In the genomic region with DNA sequence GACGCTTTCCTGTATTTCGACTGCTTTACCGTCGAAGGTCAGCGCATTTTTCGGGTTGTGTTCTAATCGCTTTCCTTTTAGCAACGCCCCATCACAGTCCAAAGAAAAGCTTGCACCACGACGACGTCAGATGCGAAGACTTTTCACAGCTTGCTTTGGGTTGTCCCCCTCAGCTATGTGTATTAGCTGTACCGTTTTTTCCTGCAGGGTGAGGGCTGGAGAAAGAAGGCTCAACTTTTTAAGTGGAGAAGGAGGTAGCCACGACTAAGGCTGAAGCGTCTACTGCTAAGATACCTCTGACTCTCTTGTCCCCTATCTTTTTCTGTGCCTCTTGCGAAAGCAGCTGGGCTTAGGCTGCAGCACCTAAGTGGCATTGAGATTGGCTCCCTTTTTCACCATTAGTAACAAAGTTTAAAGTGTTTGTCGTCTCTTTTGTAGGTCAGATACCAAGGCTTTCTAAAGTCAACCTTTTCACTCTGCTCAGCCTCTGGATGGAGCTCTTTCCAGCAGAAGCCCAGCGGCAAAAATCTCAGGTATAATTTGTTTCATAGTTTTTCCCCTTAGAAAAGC, we compare ENCODE assay signal across 8 cellular contexts. TPM values are rescaled to one million over a fixed set of nuclear protein-coding genes. Genes with fewer than 3 reads are reported as not detected.
A peak's percentile ranks its signal among the peaks of the same experiment; 100 is the strongest.
DNase-seq lines count a peak whose midpoint lies in the region; FAIRE-seq and TF ChIP-seq lines count a peak whose summit lies in the region.

No MANE protein-coding gene starts in this region.

- DNase-seq in AG09309 (ENCODE audit: low read depth) (no peak), GM18507 (ENCODE audit: extremely low spot score, insufficient read length, low read depth) (no peak), right atrium auricular region (ENCODE audit: low spot score) (peak; percentile 69), retinal pigment epithelial cell (ENCODE audit: low read depth) (no peak), NCI-H748 treated with DMSO at 0.1 percent for 48 hours (lab: John Stamatoyannopoulos, UW) (no peak), SKM-1 treated with dmso at 0.1 percent for 144 hours (lab: John Stamatoyannopoulos, UW; ENCODE audit: unreplicated experiment) (no peak)
- no peak for DNase-seq in activated naive CD8-positive, alpha-beta T cell treated with anti-CD3 and anti-CD28 coated beads for 36 hours

- 2% methylated on average over 18 of the region's 18 CpGs for WGBS in HUES64

- H3K9me3 ChIP-seq in HUES64 (ENCODE audit: insufficient read depth, low read depth, low read length), result no peaks in the 10 kb centered on the region
- H3K9me3 ChIP-seq in right atrium auricular region, result no peaks in the 10 kb centered on the region

- H3K27me3 ChIP-seq in HUES64 (ENCODE audit: insufficient read depth, low read length) (no peaks in the 10 kb centered on the region), right atrium auricular region (no peaks in the 10 kb centered on the region)

- H3K27ac ChIP-seq in HUES64 (ENCODE audit: low read depth, low read length) (no peak overlapping the region; the same call in 1 of the 2 replicates), right atrium auricular region (peak overlapping the region; percentile 93)

- H3K36me3 ChIP-seq in HUES64 (ENCODE audit: insufficient read depth, low read length) (no peaks in the 10 kb centered on the region), right atrium auricular region (no peaks in the 10 kb centered on the region)

- H3K4me1 Mint-ChIP-seq in activated naive CD8-positive, alpha-beta T cell treated with anti-CD3 and anti-CD28 coated beads for 36 hours, result peaks cover 35% of the 10 kb centered on the region

- FAIRE-seq in GM18507 (lab: Jason Lieb, UNC), result peak; percentile 61

- H3K27me3 Mint-ChIP-seq in activated naive CD8-positive, alpha-beta T cell treated with anti-CD3 and anti-CD28 coated beads for 36 hours, result no peaks in the 10 kb centered on the region

- H3K4me1 ChIP-seq in HUES64 (ENCODE audit: insufficient read depth, low read length) (peaks cover 13% of the 10 kb centered on the region; the same call in 1 of the 2 replicates), right atrium auricular region (peaks cover 0 to 18% of the 10 kb centered on the region in 2 donors)

- TF ChIP-seq CTCF in AG09309 (IDR thresholded peaks at IDR 0.05; ENCODE audit: control insufficient read depth, insufficient read depth, low read depth, low read length, missing control alignments), result peak; percentile 28
- TF ChIP-seq CTCF in right atrium auricular region (IDR thresholded peaks at IDR 0.05), result no peak
- peak; percentile 41 for TF ChIP-seq CTCF in retinal pigment epithelial cell (conservative IDR thresholded peaks at IDR 0.05; ENCODE audit: low read depth, low read length)

- peak overlapping the region; percentile 56 for H3K9ac ChIP-seq in HUES64 (ENCODE audit: low read depth, low read length)

- peak overlapping the region; percentile 98 for H3K4me3 Mint-ChIP-seq in activated naive CD8-positive, alpha-beta T cell treated with anti-CD3 and anti-CD28 coated beads for 36 hours

- H3K36me3 Mint-ChIP-seq in activated naive CD8-positive, alpha-beta T cell treated with anti-CD3 and anti-CD28 coated beads for 36 hours, result peaks cover 8% of the 10 kb centered on the region

- peak overlapping the region; percentile 68 for H3K4me3 ChIP-seq in AG09309 (ENCODE audit: control insufficient read depth, low read depth, low read length)
- peak overlapping the region; percentile 82 for H3K4me3 ChIP-seq in HUES64 (ENCODE audit: low read length)
- H3K4me3 ChIP-seq in right atrium auricular region, result peak overlapping the region; percentile 87 to 96
- peak overlapping the region; percentile 99 for H3K4me3 ChIP-seq in retinal pigment epithelial cell (ENCODE audit: low read length)

- H3K27ac Mint-ChIP-seq in activated naive CD8-positive, alpha-beta T cell treated with anti-CD3 and anti-CD28 coated beads for 36 hours, result peak overlapping the region; percentile 95

- H3K9me3 Mint-ChIP-seq in activated naive CD8-positive, alpha-beta T cell treated with anti-CD3 and anti-CD28 coated beads for 36 hours, result no peaks in the 10 kb centered on the region

RNA-seq across cellular contexts. Expression of gene CDADC1, which starts 0.8 kb away (rescaled TPM):
- polyA plus RNA-seq in HUES64 (2013, experiment 1 of 2), result 3.2 TPM
- polyA plus RNA-seq in HUES64 (2013, experiment 2 of 2), result 5.9 TPM
- total RNA-seq in activated naive CD8-positive, alpha-beta T cell treated with anti-CD3 and anti-CD28 coated beads for 36 hours, result 10 to 100 TPM in 1 of 2 experiments, 1 to 10 TPM in 1; 9.3 to 10.9 TPM
- 1 to 10 TPM; 3.5 to 4.6 TPM for total RNA-seq in right atrium auricular region

RNA-seq across cellular contexts. Expression of gene MLNR, which starts 28.4 kb away (rescaled TPM):
- not detected for polyA plus RNA-seq in HUES64 (2013, experiment 1 of 2)
- polyA plus RNA-seq in HUES64 (2013, experiment 2 of 2), result not detected
- total RNA-seq in activated naive CD8-positive, alpha-beta T cell treated with anti-CD3 and anti-CD28 coated beads for 36 hours, result not detected
- total RNA-seq in right atrium auricular region, result not detected

Comparison
In these comparisons a context has a peak if more than half of its experiments do, and no peak if none do; other contexts are left out.
1. CTCF ChIP-seq: peak in AG09309 (single experiment) and retinal pigment epithelial cell (single experiment); none in right atrium auricular region (0 of 2).
2. Peak in every context shown above with its lines, with median percentiles within 50 percentile points of each other: H3K4me3 ChIP-seq.